In the genomic region with DNA sequence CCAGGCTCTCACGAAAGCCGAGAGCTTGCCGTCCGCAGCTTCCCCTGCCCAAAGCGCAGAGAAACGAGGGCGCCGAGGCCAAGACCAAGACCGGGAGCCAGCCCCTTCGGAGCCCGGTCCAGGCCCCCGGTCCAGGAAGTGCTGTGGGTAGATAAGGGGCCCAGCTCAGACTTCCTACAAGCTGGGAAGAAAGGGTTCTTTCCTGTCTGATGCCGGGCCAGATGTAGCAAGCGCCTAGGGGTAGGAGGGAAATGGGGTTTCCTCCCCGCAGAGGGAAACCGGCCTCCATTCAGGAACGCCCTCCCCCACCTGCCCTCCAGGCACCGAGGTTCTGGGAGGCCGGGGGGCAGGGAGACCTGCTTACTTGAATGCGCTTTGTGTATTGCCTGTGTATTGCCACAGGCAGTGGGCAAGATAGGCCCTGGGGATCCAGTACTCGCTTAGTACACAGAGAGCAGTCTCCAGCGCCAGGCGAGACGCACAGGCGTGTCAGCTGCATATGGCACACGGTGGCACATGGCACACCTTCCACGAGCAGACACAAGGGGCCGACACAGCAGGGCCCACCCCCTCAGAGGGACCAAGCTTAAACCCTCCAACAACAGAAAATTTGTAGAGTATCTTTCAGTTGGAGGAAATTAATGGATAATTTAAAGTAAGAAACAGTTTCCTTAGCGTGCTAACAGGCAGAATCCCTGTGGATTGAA, we compare ENCODE assay signal across 8 cellular contexts. TPM values are rescaled to one million over a fixed set of nuclear protein-coding genes. Genes with fewer than 3 reads are reported as not detected.
DNase-seq lines count a peak whose midpoint lies in the region; ATAC-seq, FAIRE-seq and TF ChIP-seq lines count a peak whose summit lies in the region.

No MANE protein-coding gene starts in this region.

- H3K27ac ChIP-seq in ACC112 (ENCODE audit: low read depth, low read length) = peak overlapping the region; percentile 91

- peak overlapping the region; percentile 44 for H3K9ac ChIP-seq in endocrine pancreas (ENCODE audit: control insufficient read depth, insufficient read depth, low read length)

- H3K4me1 ChIP-seq in ACC112 (ENCODE audit: control insufficient read depth, insufficient read depth, low read length, unreplicated experiment) = peaks cover 19% of the 10 kb centered on the region
- no peaks in the 10 kb centered on the region for H3K4me1 ChIP-seq in endocrine pancreas (ENCODE audit: control insufficient read depth, insufficient read depth, low read length)

- no peaks in the 10 kb centered on the region for H3K9me3 Mint-ChIP-seq in natural killer cell treated with Interleukin-12 subunit alpha and Interleukin-12 subunit beta and Interleukin-15 and Interleukin-18, amount 100 ng/mL, for 72 hours

- H3K4me3 Mint-ChIP-seq in natural killer cell treated with Interleukin-12 subunit alpha and Interleukin-12 subunit beta and Interleukin-15 and Interleukin-18, amount 100 ng/mL, for 72 hours = peak overlapping the region; percentile 39

- H3K9me3 ChIP-seq in endocrine pancreas (ENCODE audit: control insufficient read depth, low read length) = no peaks in the 10 kb centered on the region

- peaks cover 3 to 6% of the 10 kb centered on the region in 2 donors for H3K27me3 Mint-ChIP-seq in natural killer cell treated with Interleukin-12 subunit alpha and Interleukin-12 subunit beta and Interleukin-15 and Interleukin-18, amount 100 ng/mL, for 72 hours

- peaks cover 11 to 22% of the 10 kb centered on the region in 2 donors for H3K4me1 Mint-ChIP-seq in natural killer cell treated with Interleukin-12 subunit alpha and Interleukin-12 subunit beta and Interleukin-15 and Interleukin-18, amount 100 ng/mL, for 72 hours (ENCODE audit: low read depth in 2 of 2)

- H3K4me3 ChIP-seq in ACC112 (ENCODE audit: low read depth, low read length) (peak overlapping the region; percentile 91), endocrine pancreas (ENCODE audit: control insufficient read depth, insufficient read depth, low read length) (no peak overlapping the region)

- peak; percentile 27 for FAIRE-seq in urothelium cell line (lab: Jason Lieb, UNC)

- no peaks in the 10 kb centered on the region for H3K36me3 ChIP-seq in ACC112 (ENCODE audit: insufficient read depth, low read length)
- no peaks in the 10 kb centered on the region for H3K36me3 ChIP-seq in endocrine pancreas (ENCODE audit: control insufficient read depth, insufficient read depth, low read length)

- peaks cover 6% of the 10 kb centered on the region for H3K79me2 ChIP-seq in ACC112 (ENCODE audit: control insufficient read depth, insufficient read depth, low read length, unreplicated experiment)

- H3K27ac Mint-ChIP-seq in natural killer cell treated with Interleukin-12 subunit alpha and Interleukin-12 subunit beta and Interleukin-15 and Interleukin-18, amount 100 ng/mL, for 72 hours = peak overlapping the region; percentile 28 to 72

- DNase-seq in NCI-H146 treated with DMSO at 0.1 percent for 48 hours (lab: John Stamatoyannopoulos, UW; ENCODE audit: unreplicated experiment) (peak; percentile 71), urothelium cell line (ENCODE audit: low spot score) (no peak), GM10266 (ENCODE audit: extremely low spot score) (no peak)
- peak; percentile 44 to 60 for DNase-seq in activated CD4-positive, alpha-beta T cell treated with anti-CD3 and anti-CD28 coated beads, Interleukin-2, amount 50 U/mL, for 48 hours
- DNase-seq in natural killer cell treated with Interleukin-12 subunit alpha and Interleukin-12 subunit beta and Interleukin-15 and Interleukin-18, amount 100 ng/mL, for 72 hours (ENCODE audit: low spot score) = no peak

- no peaks in the 10 kb centered on the region for H3K36me3 Mint-ChIP-seq in natural killer cell treated with Interleukin-12 subunit alpha and Interleukin-12 subunit beta and Interleukin-15 and Interleukin-18, amount 100 ng/mL, for 72 hours

- peak overlapping the region; percentile 47 for H2AFZ ChIP-seq in ACC112 (ENCODE audit: low read length, unreplicated experiment)

- TF ChIP-seq CTCF in GM10266 (IDR thresholded peaks at IDR 0.05; ENCODE audit: control insufficient read depth, insufficient read depth, low read depth, missing control alignments) = no peak

- H3K27me3 ChIP-seq in ACC112 (ENCODE audit: insufficient read depth, low read length) (no peaks in the 10 kb centered on the region), endocrine pancreas (ENCODE audit: control insufficient read depth, insufficient read depth, low read length) (no peaks in the 10 kb centered on the region)

- peak; percentile 28 for ATAC-seq in GM21515 (IDR thresholded peaks at IDR 0.05; ENCODE audit: unreplicated experiment)
- ATAC-seq in natural killer cell treated with Interleukin-12 subunit alpha and Interleukin-12 subunit beta and Interleukin-15 and Interleukin-18, amount 100 ng/mL, for 72 hours = peak in 1 of 2 donors; percentile 29

RNA-seq across cellular contexts. Expression of gene CYB561, which starts 1.0 kb away (rescaled TPM):
- total RNA-seq in natural killer cell treated with Interleukin-12 subunit alpha and Interleukin-12 subunit beta and Interleukin-15 and Interleukin-18, amount 100 ng/mL, for 72 hours = 1 to 10 TPM; 3.2 to 7.9 TPM

RNA-seq across cellular contexts. Expression of gene ACE, which starts 29.7 kb away (rescaled TPM):
- not detected for total RNA-seq in natural killer cell treated with Interleukin-12 subunit alpha and Interleukin-12 subunit beta and Interleukin-15 and Interleukin-18, amount 100 ng/mL, for 72 hours

Comparison
In these comparisons a context has a peak if more than half of its experiments do, and no peak if none do; other contexts are left out.
1. DNase-seq: peak in NCI-H146 treated with DMSO at 0.1 percent for 48 hours (single experiment) and activated CD4-positive, alpha-beta T cell treated with anti-CD3 and anti-CD28 coated beads, Interleukin-2, amount 50 U/mL, for 48 hours (2 of 2); none in natural killer cell treated with Interleukin-12 subunit alpha and Interleukin-12 subunit beta and Interleukin-15 and Interleukin-18, amount 100 ng/mL, for 72 hours (single experiment), urothelium cell line (single experiment) and GM10266 (single experiment).